ENCODE assay signal across 8 cellular contexts in the genomic region with DNA sequence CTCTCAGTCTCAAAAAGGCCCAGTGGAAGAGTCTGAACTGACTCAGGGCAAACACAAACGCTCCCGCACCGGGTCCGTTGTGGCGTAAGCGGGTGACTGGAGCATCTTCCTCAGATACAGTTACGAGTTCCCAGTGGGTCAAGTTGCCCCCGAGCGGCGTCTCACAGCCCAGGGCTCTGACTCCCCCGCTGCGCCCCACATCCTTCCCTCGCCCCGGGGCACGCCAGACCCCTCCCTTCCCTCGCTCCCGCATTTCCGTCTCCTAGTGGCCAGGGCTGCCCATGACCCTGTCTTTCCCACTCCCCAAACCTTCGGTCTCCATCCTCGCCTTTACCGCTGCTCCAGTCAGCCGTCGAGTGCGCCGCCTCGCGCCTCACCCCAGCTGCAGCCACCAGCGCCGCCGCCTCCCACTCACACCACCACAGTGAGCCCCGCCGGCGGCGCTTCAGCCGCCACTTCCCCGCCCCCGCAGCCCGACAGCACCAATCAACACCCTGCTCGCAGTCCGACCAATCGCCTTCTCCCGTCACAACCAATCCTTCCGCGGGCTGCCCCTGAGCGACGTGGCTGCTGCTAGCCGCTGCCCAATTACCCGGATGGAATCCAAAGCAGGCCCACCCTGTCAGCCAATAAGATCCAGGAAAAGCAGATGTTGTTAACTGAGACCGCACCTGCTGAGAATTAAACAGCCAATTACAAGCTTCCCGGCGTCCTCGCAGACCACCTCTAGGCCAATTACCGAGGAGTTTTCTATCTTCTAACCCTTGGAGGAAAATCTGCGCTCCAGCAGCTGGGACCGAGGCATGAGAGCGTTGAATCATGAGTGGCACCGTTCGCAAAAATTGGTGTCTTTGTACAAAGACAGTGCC. TPM values are rescaled to one million over a fixed set of nuclear protein-coding genes. Genes with fewer than 3 reads are reported as not detected.
DNase-seq lines count a peak whose midpoint lies in the region; FAIRE-seq and TF ChIP-seq lines count a peak whose summit lies in the region.

A gene with protein sequence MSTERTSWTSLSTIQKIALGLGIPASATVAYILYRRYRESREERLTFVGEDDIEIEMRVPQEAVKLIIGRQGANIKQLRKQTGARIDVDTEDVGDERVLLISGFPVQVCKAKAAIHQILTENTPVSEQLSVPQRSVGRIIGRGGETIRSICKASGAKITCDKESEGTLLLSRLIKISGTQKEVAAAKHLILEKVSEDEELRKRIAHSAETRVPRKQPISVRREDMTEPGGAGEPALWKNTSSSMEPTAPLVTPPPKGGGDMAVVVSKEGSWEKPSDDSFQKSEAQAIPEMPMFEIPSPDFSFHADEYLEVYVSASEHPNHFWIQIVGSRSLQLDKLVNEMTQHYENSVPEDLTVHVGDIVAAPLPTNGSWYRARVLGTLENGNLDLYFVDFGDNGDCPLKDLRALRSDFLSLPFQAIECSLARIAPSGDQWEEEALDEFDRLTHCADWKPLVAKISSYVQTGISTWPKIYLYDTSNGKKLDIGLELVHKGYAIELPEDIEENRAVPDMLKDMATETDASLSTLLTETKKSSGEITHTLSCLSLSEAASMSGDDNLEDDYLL (minus strand): TSS at position 430 of the 869 bp plus-strand sequence. CDS start 7,478 bp downstream, outside the sequence.

- POLR2A ChIA-PET in H1 (lab: Charles Lee; ENCODE audit: partially characterized antibody): interaction anchor here (0.9 to 2.3 kb wide), 5 partner anchors 27 to 49 kb away, joined by 3 to 10 read pairs (median 3); a partner anchor contains a TSS

- H3K4me3 ChIP-seq in H1 (ENCODE audit: extremely low read depth in 1 of 4, insufficient read depth in 2 of 4, low read depth in 3 of 4, low read length in 4 of 4) (peak within 1 kb of the TSS; percentile 85 to 95 (median 88)), mesenchymal stem cell (ENCODE audit: insufficient read depth in 1 of 2, low read depth in 1 of 2, low read length in 2 of 2) (peak within 1 kb of the TSS; percentile 71 to 87)

- H3K23ac ChIP-seq in H1 (ENCODE audit: insufficient read length) (no peak within 1 kb of the TSS), mesenchymal stem cell (ENCODE audit: low read length in 2 of 2) (peak within 1 kb of the TSS in 1 of 2 experiments; percentile 23)

- peak within 1 kb of the TSS; percentile 3 for H4K5ac ChIP-seq in H1 (ENCODE audit: insufficient read length, low read depth, low read length)

- WGBS in H1 (ENCODE audit: extremely low coverage in 1 of 2, insufficient coverage in 1 of 2, insufficient read length in 1 of 2, insufficient replicate concordance in 2 of 2, low coverage in 1 of 2, low lambda C conversion rate in 2 of 2, missing lambda C conversion rate in 1 of 2), 2 experiments: 1% methylated on average over 52 of the region's 58 CpGs; no CpG with 5 or more reads in 1 of the 2 experiments
- WGBS in mesenchymal stem cell: under 1% methylated on average over 57 of the region's 58 CpGs

- H3K4me2 ChIP-seq in H1 (ENCODE audit: insufficient read depth in 1 of 2, low read depth in 2 of 2, low read length in 2 of 2): peak within 1 kb of the TSS; percentile 81 to 94
- H3K4me2 ChIP-seq in mesenchymal stem cell (ENCODE audit: low read length, poor library complexity, severe bottlenecking): peak within 1 kb of the TSS; percentile 98

- TF ChIP-seq CTCF in GM20000 (IDR thresholded peaks at IDR 0.05; ENCODE audit: extremely low read depth, missing control alignments) (no peak), H1 (IDR thresholded peaks at IDR 0.05; ENCODE audit: control extremely low read depth in 1 of 3, insufficient read depth in 1 of 3, low read depth in 1 of 3, low read length in 3 of 3) (peak; percentile 34 to 56 (median 38))

- peak within 1 kb of the TSS; percentile 92 for H3K14ac ChIP-seq in H1 (ENCODE audit: insufficient read length)
- peak within 1 kb of the TSS in 1 of 2 experiments; percentile 95 for H3K14ac ChIP-seq in mesenchymal stem cell (ENCODE audit: low read length in 2 of 2)

- peak within 1 kb of the TSS; percentile 82; the same call in 1 of the 2 replicates for H2BK5ac ChIP-seq in H1 (ENCODE audit: low read depth, low read length)
- H2BK5ac ChIP-seq in mesenchymal stem cell (ENCODE audit: low read depth, low read length, poor library complexity, severe bottlenecking): no peak within 1 kb of the TSS

- peaks cover 0 to 2% (median 0%) of the 10 kb centered on the region in 4 experiments; a peak in 1 of 7 replicates for H3K4me1 ChIP-seq in H1 (replicated peaks in 1 of 4; ENCODE audit: control insufficient read depth in 3 of 4, insufficient read depth in 4 of 4, low read length in 3 of 4)
- peaks cover 6% of the 10 kb centered on the region for H3K4me1 ChIP-seq in mesenchymal stem cell (ENCODE audit: control insufficient read depth, insufficient read depth, low read depth, low read length)

- H4K91ac ChIP-seq in H1 (replicated peaks; ENCODE audit: insufficient read length, low read length) (peak within 1 kb of the TSS; percentile 79), mesenchymal stem cell (ENCODE audit: low read length) (peak within 1 kb of the TSS; percentile 18)

- H3K18ac ChIP-seq in H1 (ENCODE audit: extremely low read depth, low read length) (peak within 1 kb of the TSS; percentile 55), mesenchymal stem cell (ENCODE audit: low read depth in 1 of 2, low read length in 2 of 2) (peak within 1 kb of the TSS in 1 of 2 experiments; percentile 85)

- FAIRE-seq in H1 (lab: Jason Lieb, UNC): peak; percentile 98

- H2AK5ac ChIP-seq in H1 (ENCODE audit: low read depth, low read length): no peak within 1 kb of the TSS
- H2AK5ac ChIP-seq in mesenchymal stem cell (ENCODE audit: low read length, severe bottlenecking): no peak within 1 kb of the TSS

- H3K27me3 ChIP-seq in H1 (replicated peaks in 1 of 4; ENCODE audit: control insufficient read depth in 3 of 4, extremely low read depth in 1 of 4, insufficient read depth in 3 of 4, low read length in 3 of 4): no peaks in the 10 kb centered on the region
- peaks cover under 1 to 3% of the 10 kb centered on the region in 2 experiments for H3K27me3 ChIP-seq in mesenchymal stem cell (ENCODE audit: control insufficient read depth in 1 of 2, insufficient read depth in 1 of 2, low read length in 2 of 2)

- H3K79me1 ChIP-seq in H1 (ENCODE audit: low read depth, low read length): no peaks in the 10 kb centered on the region; the same call in 1 of the 2 replicates
- peaks cover 1% of the 10 kb centered on the region for H3K79me1 ChIP-seq in mesenchymal stem cell (replicated peaks; ENCODE audit: low read length, poor library complexity, severe bottlenecking)

- peak; percentile 99 for DNase-seq in COLO829 (ENCODE audit: low spot score)
- peak; percentile 99 for DNase-seq in GM20000 (ENCODE audit: low spot score)
- DNase-seq in HT-29 (ENCODE audit: low spot score): peak; percentile 98
- DNase-seq in NK-92 treated with Interleukin-12 subunit alpha and Interleukin-12 subunit beta, amount 100 ng/mL, for 24 hours (lab: John Stamatoyannopoulos, UW): peak; percentile 99
- peak; percentile 97 to 99 for DNase-seq in activated CD8-positive, alpha-beta memory T cell treated with anti-CD3 and anti-CD28 coated beads for 4 hours (ENCODE audit: low read depth in 2 of 2)
- peak; percentile 93 to 97 for DNase-seq in H1 (ENCODE audit: low read depth in 1 of 2, low spot score in 2 of 2)
- DNase-seq in mesenchymal stem cell: peak; percentile 100
- peak; percentile 96 for DNase-seq in stimulated activated CD8-positive, alpha-beta memory T cell treated with anti-CD3 and anti-CD28 coated beads, Interleukin-12 subunit alpha, Interleukin-12 subunit beta, amount 100 ng/mL, for 4 hours (ENCODE audit: low read depth)

- H2BK15ac ChIP-seq in H1 (ENCODE audit: low read length): no peak within 1 kb of the TSS
- no peak within 1 kb of the TSS for H2BK15ac ChIP-seq in mesenchymal stem cell (ENCODE audit: low read depth, poor library complexity, severe bottlenecking)

- peaks cover 13% of the 10 kb centered on the region for H3K23me2 ChIP-seq in H1 (ENCODE audit: low read depth, low read length)

- 0 out of 4 replicates have a peak, but pooled peaks cover 0 to 3% of the 10 kb centered on the region in 2 experiments for H3K79me2 ChIP-seq in H1 (ENCODE audit: control insufficient read depth in 1 of 2, insufficient read depth in 2 of 2, low read length in 2 of 2)

- peak in 1 of 2 experiments; percentile 7; a peak in 1 of 3 replicates for TF ChIP-seq EP300 in H1 (IDR thresholded peaks at IDR 0.05; ENCODE audit: borderline replicate concordance in 1 of 2, low read depth in 2 of 2, low read length in 2 of 2)

- peak within 1 kb of the TSS; percentile 38 to 86 (median 44); a peak in 5 of 7 replicates for H3K9ac ChIP-seq in H1 (replicated peaks in 1 of 4; ENCODE audit: extremely low read depth in 1 of 4, low read depth in 3 of 4, low read length in 3 of 4)
- H3K9ac ChIP-seq in mesenchymal stem cell (ENCODE audit: low read length): peak within 1 kb of the TSS; percentile 58

- H2BK120ac ChIP-seq in H1 (replicated peaks; ENCODE audit: low read depth, low read length): no peak within 1 kb of the TSS
- H2BK120ac ChIP-seq in mesenchymal stem cell (ENCODE audit: low read depth, low read length): no peak within 1 kb of the TSS

- peak in 1 of 2 experiments; percentile 51; a peak in 1 of 3 replicates for TF ChIP-seq POLR2A in H1 (IDR thresholded peaks at IDR 0.05; ENCODE audit: control extremely low read depth in 1 of 2, low read depth in 2 of 2, low read length in 2 of 2)

- no peaks in the 10 kb centered on the region for H4K20me1 ChIP-seq in H1 (replicated peaks in 1 of 2; ENCODE audit: control insufficient read depth in 1 of 2, insufficient read depth in 2 of 2, low read length in 2 of 2)

- H3K27ac ChIP-seq in H1 (ENCODE audit: low read depth, low read length) (no peak within 1 kb of the TSS), mesenchymal stem cell (ENCODE audit: low read length, poor library complexity, severe bottlenecking) (no peak within 1 kb of the TSS)

- H3K56ac ChIP-seq in H1 (replicated peaks; ENCODE audit: insufficient read length, low read depth, low read length): no peak within 1 kb of the TSS

- H2AFZ ChIP-seq in H1 (ENCODE audit: low read length) (peak within 1 kb of the TSS; percentile 98), mesenchymal stem cell (ENCODE audit: low read depth, low read length) (peak within 1 kb of the TSS; percentile 98)

- peak within 1 kb of the TSS; percentile 60; the same call in 1 of the 2 replicates for H2BK12ac ChIP-seq in H1 (ENCODE audit: low read depth, low read length)
- peak within 1 kb of the TSS in 1 of 2 experiments; percentile 72 for H2BK12ac ChIP-seq in mesenchymal stem cell (ENCODE audit: low read length in 2 of 2)

- H4K8ac ChIP-seq in H1 (ENCODE audit: extremely low read depth, insufficient read depth, low read length): peak within 1 kb of the TSS; percentile 62; the same call in 1 of the 2 replicates
- H4K8ac ChIP-seq in mesenchymal stem cell (ENCODE audit: low read length): peak within 1 kb of the TSS; percentile 35

- H2BK20ac ChIP-seq in H1 (ENCODE audit: low read length): no peak within 1 kb of the TSS

- H3K9me3 ChIP-seq in H1 (ENCODE audit: insufficient read depth in 2 of 2, low read depth in 1 of 2, low read length in 1 of 2) (no peaks in the 10 kb centered on the region), mesenchymal stem cell (ENCODE audit: control insufficient read depth, low read length) (no peaks in the 10 kb centered on the region)

- CTCF ChIA-PET in H1 (lab: Charles Lee; ENCODE audit: partially characterized antibody): interaction anchor here (0.7 to 2.0 kb wide), 13 partner anchors 8 to 197 kb away, joined by 3 to 9 read pairs (median 3); a partner anchor contains a TSS

- H3K36me3 ChIP-seq in H1 (ENCODE audit: control insufficient read depth in 2 of 4, insufficient read depth in 4 of 4, low read length in 3 of 4) (no peaks in the 10 kb centered on the region), mesenchymal stem cell (ENCODE audit: control insufficient read depth in 1 of 2, insufficient read depth in 2 of 2, low read depth in 1 of 2, low read length in 2 of 2) (no peaks in the 10 kb centered on the region)

- H3K4ac ChIP-seq in H1 (replicated peaks; ENCODE audit: insufficient read length, low read depth, low read length) (peak within 1 kb of the TSS; percentile 33), mesenchymal stem cell (ENCODE audit: low read depth in 1 of 2, low read length in 2 of 2) (peak within 1 kb of the TSS in 1 of 2 experiments; percentile 85)

- TF ChIP-seq RAD21 in H1 (IDR thresholded peaks at IDR 0.05 in 1 of 2, conservative IDR thresholded peaks at IDR 0.05 in 1 of 2; ENCODE audit: low read depth in 2 of 2, low read length in 2 of 2): peak; percentile 31 to 33; a peak in 3 of 4 replicates

RNA-seq across cellular contexts. Expression of the gene that starts here (rescaled TPM):
- total RNA-seq in HT-29 (2014; rRNA removed; shearing (Covaris generic)): 6.8 and 9.3 TPM in 2 replicates
- 23.8 and 26.1 TPM in 2 replicates for total RNA-seq in H1 (2021; fragmentation: NEBNext Ultra II Directional; extraction: Animal tissue kit (Norgen Biotek cat#: 25700))
- 7.7 and 9.9 TPM in 2 replicates for polyA plus RNA-seq in H1 (2011; rRNA removed)
- 11.5 TPM for polyA plus RNA-seq in H1 (2011; cell fraction: cytosol; rRNA removed)
- polyA plus RNA-seq in H1 (2011; cell fraction: nucleus; rRNA removed): 10.3 TPM
- 15.2 to 18.5 TPM (median 16.9 TPM) in 4 replicates for polyA plus RNA-seq in H1 (2012, experiment 1 of 2)
- 3.5 TPM for polyA plus RNA-seq in H1 (2012, experiment 2 of 2)
- 15.1 TPM for polyA plus RNA-seq in H1 (2013, experiment 1 of 2)
- 15.0 TPM for polyA plus RNA-seq in H1 (2013, experiment 2 of 2)
- 17.9 and 19.3 TPM in 2 replicates for polyA minus RNA-seq in H1 (2011; rRNA and poly(A)+ RNA removed)
- polyA minus RNA-seq in H1 (2011; cell fraction: cytosol; rRNA and poly(A)+ RNA removed): 8.6 TPM
- 11.3 TPM for polyA minus RNA-seq in H1 (2011; cell fraction: nucleus; rRNA and poly(A)+ RNA removed)
- polyA plus RNA-seq in mesenchymal stem cell (2013, experiment 1 of 2): 2.2 TPM
- 2.2 TPM for polyA plus RNA-seq in mesenchymal stem cell (2013, experiment 2 of 2)
